Comparison of ENCODE assay signal across 14 cellular contexts in genomic region chr1:12597792-12598191, GRCh38. TPM values are rescaled to one million over a fixed set of nuclear protein-coding genes. Genes with fewer than 3 reads are reported as not detected.
DNase-seq lines count a peak whose midpoint lies in the region; ATAC-seq and TF ChIP-seq lines count a peak whose summit lies in the region.
"Had no signal": no experiment of that assay in that cellular context is flagged by ENCODE, and none has a peak within 500 bp of the region (broad histone marks: within the 10 kb centered on the region; RNA-seq: fewer than 3 reads in every experiment).

No MANE protein-coding gene starts in this region.

- intact Hi-C loops in CD8-positive, alpha-beta T cell (cut with DNase I, micrococcal nuclease), result loop anchor here in 1 of 2 experiments (5.0 kb wide), 1 partner anchor 85 kb away; no protein-coding TSS in a partner anchor
- intact Hi-C loops in gastrocnemius medialis (cut with DNase I; ENCODE audit: low total_unique reads), result loop anchor here (5.0 kb wide), 1 partner anchor 135 kb away; no protein-coding TSS in a partner anchor

- H3K36me3 Mint-ChIP-seq in CD8-positive, alpha-beta T cell, result peaks cover 8% of the 10 kb centered on the region

- TF ChIP-seq POLR2A in gastrocnemius medialis (IDR thresholded peaks at IDR 0.05), result peak; percentile 9 to 15

- peak overlapping the region; percentile 56 for H3K27ac Mint-ChIP-seq in CD8-positive, alpha-beta T cell
- H3K27ac Mint-ChIP-seq: activated CD4-positive, alpha-beta T cell treated with anti-CD3 and anti-CD28 coated beads, Interleukin-2, amount 10 ng/mL, durations not matched to agents 24 days and 14 days had no signal

- H3K4me3 ChIP-seq in CD8-positive, alpha-beta T cell (ENCODE audit: low read depth, low read length), result no peak overlapping the region
- H3K4me3 ChIP-seq in right atrium auricular region (no peak overlapping the region), gastrocnemius medialis (no peak overlapping the region)
- H3K4me3 ChIP-seq: SJSA1 had no signal

- CTCF ChIA-PET in CD8-positive, alpha-beta T cell (lab: Charles Lee), result interaction anchor here (0.8 to 10.9 kb wide), 2 partner anchors 21 to 190 kb away, joined by 3 to 174 read pairs; partner anchors contain the start of gene DHRS3

- H3K4me1 Mint-ChIP-seq in CD8-positive, alpha-beta T cell (ENCODE audit: low read depth), result peaks cover 47% of the 10 kb centered on the region

- no peak for TF ChIP-seq CTCF in CD8-positive, alpha-beta T cell (IDR thresholded peaks at IDR 0.05)
- TF ChIP-seq CTCF in right atrium auricular region (IDR thresholded peaks at IDR 0.05) (no peak), gastrocnemius medialis (IDR thresholded peaks at IDR 0.05 in 4 of 5, conservative IDR thresholded peaks at IDR 0.05 in 1 of 5) (no peak)

- in situ Hi-C loops in gastrocnemius medialis (cut with MboI; ENCODE audit: low sequenced_read_pairs in 4 of 4), result loop anchor here in 1 of 4 donors (10.0 kb wide), 1 partner anchor 53 kb away; no protein-coding TSS in a partner anchor

- no peak for ATAC-seq in CD8-positive, alpha-beta T cell
- ATAC-seq in gastrocnemius medialis (peak in 1 of 2 donors; percentile 9), GM19467 (IDR thresholded peaks at IDR 0.05; ENCODE audit: unreplicated experiment) (no peak)

- no peak overlapping the region for H3K4me3 Mint-ChIP-seq in CD8-positive, alpha-beta T cell
- H3K4me3 Mint-ChIP-seq: activated CD4-positive, alpha-beta T cell treated with anti-CD3 and anti-CD28 coated beads, Interleukin-2, amount 10 ng/mL, durations not matched to agents 24 days and 14 days had no signal

- POLR2A ChIA-PET in CD8-positive, alpha-beta T cell (lab: Charles Lee), result no interaction called here

- DNase-seq in CD8-positive, alpha-beta T cell, result no peak
- DNase-seq in NCI-H69 (lab: John Stamatoyannopoulos, UW), result peak; percentile 68
- no peak for DNase-seq in right atrium auricular region (ENCODE audit: low spot score)
- peak; percentile 71 to 80 for DNase-seq in gastrocnemius medialis
- DNase-seq in middle frontal gyrus (ENCODE audit: extremely low spot score, low spot score), result no peak
- no peak for DNase-seq in NCI-H2171 treated with DMSO at 0.1 percent for 48 hours (lab: John Stamatoyannopoulos, UW)
- no peak for DNase-seq in NK-92 (lab: John Stamatoyannopoulos, UW; ENCODE audit: unreplicated experiment)
- DNase-seq: activated CD4-positive, alpha-beta T cell treated with anti-CD3 and anti-CD28 coated beads, Interleukin-2, amount 10 ng/mL, durations not matched to agents 24 days and 14 days; DMS79 treated with DMSO at 0.1 percent for 48 hours; effector CD8-positive, alpha-beta T cell; NCI-H446; stimulated activated naive CD4-positive, alpha-beta T cell had no signal

- H3K9me3 ChIP-seq in CD8-positive, alpha-beta T cell (ENCODE audit: low read length), result no peaks in the 10 kb centered on the region
- H3K9me3 ChIP-seq in right atrium auricular region (no peaks in the 10 kb centered on the region), gastrocnemius medialis (no peaks in the 10 kb centered on the region)
- H3K9me3 ChIP-seq: SJSA1 had no signal

- H3K27me3 Mint-ChIP-seq in CD8-positive, alpha-beta T cell (ENCODE audit: low read depth), result no peaks in the 10 kb centered on the region

- H3K27ac ChIP-seq in CD8-positive, alpha-beta T cell (ENCODE audit: low read depth, low read length), result no peak overlapping the region
- H3K27ac ChIP-seq in right atrium auricular region, result peak overlapping the region; percentile 76 to 93
- H3K27ac ChIP-seq in gastrocnemius medialis, result peak overlapping the region; percentile 83 to 93 (median 88)
- H3K27ac ChIP-seq: SJSA1 had no signal

- H3K27me3 ChIP-seq in CD8-positive, alpha-beta T cell (ENCODE audit: insufficient read depth, low read length), result no peaks in the 10 kb centered on the region
- H3K27me3 ChIP-seq in right atrium auricular region (no peaks in the 10 kb centered on the region), gastrocnemius medialis (no peaks in the 10 kb centered on the region)

- H3K36me3 ChIP-seq in CD8-positive, alpha-beta T cell (ENCODE audit: insufficient read depth, low read length), result no peaks in the 10 kb centered on the region
- no peaks in the 10 kb centered on the region for H3K36me3 ChIP-seq in right atrium auricular region
- no peaks in the 10 kb centered on the region for H3K36me3 ChIP-seq in gastrocnemius medialis
- H3K36me3 ChIP-seq: SJSA1 had no signal

- no peaks in the 10 kb centered on the region for H3K9me3 Mint-ChIP-seq in CD8-positive, alpha-beta T cell
- H3K9me3 Mint-ChIP-seq: activated CD4-positive, alpha-beta T cell treated with anti-CD3 and anti-CD28 coated beads, Interleukin-2, amount 10 ng/mL, durations not matched to agents 24 days and 14 days had no signal

- H3K4me1 ChIP-seq in CD8-positive, alpha-beta T cell (ENCODE audit: insufficient read depth, low read length), result peaks cover 33% of the 10 kb centered on the region
- H3K4me1 ChIP-seq in right atrium auricular region (peaks cover 0 to 100% of the 10 kb centered on the region in 2 donors), gastrocnemius medialis (peaks cover 89 to 92% of the 10 kb centered on the region in 2 donors)

RNA-seq across cellular contexts. Expression of gene DHRS3, which starts 20.2 kb away (rescaled TPM):
- total RNA-seq in CD8-positive, alpha-beta T cell, result 100 to 1,000 TPM; 126 to 129 TPM
- total RNA-seq in right atrium auricular region (10 to 100 TPM; 50.4 to 78.9 TPM), gastrocnemius medialis (100 to 1,000 TPM in 1 of 4 donors, 10 to 100 TPM in 3; 28.5 to 108 (median 67.0) TPM)

RNA-seq across cellular contexts. Expression of gene AADACL4, which starts 46.1 kb away (rescaled TPM):
- not detected for total RNA-seq in CD8-positive, alpha-beta T cell
- total RNA-seq in right atrium auricular region, result not detected
- not detected for total RNA-seq in gastrocnemius medialis
- total RNA-seq: activated CD4-positive, alpha-beta T cell treated with anti-CD3 and anti-CD28 coated beads, Interleukin-2, amount 10 ng/mL, durations not matched to agents 24 days and 14 days; SJSA1 had no signal

Comparison
In these comparisons a context has a peak if more than half of its experiments do, and no peak if none do; other contexts are left out.
1. DNase-seq: peak in NCI-H69 (single experiment) and gastrocnemius medialis (2 of 2); none in CD8-positive, alpha-beta T cell (0 of 7), right atrium auricular region (single experiment), middle frontal gyrus (single experiment), NCI-H2171 treated with DMSO at 0.1 percent for 48 hours (single experiment) and NK-92 (single experiment).